Comparison of ENCODE assay signal across 18 cellular contexts in the genomic region with DNA sequence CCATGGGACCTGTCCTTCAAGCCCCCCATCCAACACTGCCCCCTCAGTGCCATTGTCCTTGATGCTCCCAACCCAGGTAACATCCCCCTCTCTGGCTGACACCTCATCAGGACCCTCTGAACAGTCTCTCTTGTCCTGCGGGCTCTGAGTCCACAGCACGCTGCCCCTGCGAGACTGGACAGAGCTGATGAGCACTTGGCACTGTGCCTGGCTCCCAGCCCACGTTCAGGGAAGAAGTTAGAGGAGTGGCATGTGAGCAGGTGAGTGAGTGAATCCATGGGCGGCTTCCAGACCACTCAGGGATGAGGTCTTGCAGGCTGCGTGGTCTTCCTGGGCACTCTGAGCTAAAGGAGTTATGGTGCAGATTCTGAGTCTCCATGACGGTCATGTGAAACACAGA.
DNase-seq lines count a peak whose midpoint lies in the region; ATAC-seq, FAIRE-seq and TF ChIP-seq lines count a peak whose summit lies in the region.
"Had no signal": no experiment of that assay in that cellular context is flagged by ENCODE, and none has a peak within 500 bp of the region (broad histone marks: within the 10 kb centered on the region; RNA-seq: fewer than 3 reads in every experiment).

No MANE protein-coding gene starts in this region.

- H3K4me3 Mint-ChIP-seq in WTC11, result no peak overlapping the region
- H3K4me3 Mint-ChIP-seq in nephron progenitor cell, result no peak overlapping the region
- H3K4me3 Mint-ChIP-seq in stimulated activated naive B cell treated with anti-CD40 and anti-IgM and Interleukin-4, amounts not matched to agents 10 μg/mL and 1 μg/mL and 100 μg/mL, for 72 hours, result peak overlapping the region in 1 of 2 donors; percentile 17
- H3K4me3 Mint-ChIP-seq: CD14-positive monocyte; CD8-positive, alpha-beta memory T cell; HFFc6 had no signal

- CTCF ChIA-PET in WTC11 (lab: Charles Lee), result interaction anchor here (0.5 to 1.8 kb wide), 2 partner anchors 11 to 28 kb away, joined by 3 to 4 read pairs; no protein-coding TSS in a partner anchor
- CTCF ChIA-PET in H1 (lab: Charles Lee; ENCODE audit: partially characterized antibody), result interaction anchor here (1.5 to 2.8 kb wide), 2 partner anchors 13 to 17 kb away, joined by 3 to 19 read pairs; no protein-coding TSS in a partner anchor

- TF ChIP-seq CTCF in WTC11 (IDR thresholded peaks at IDR 0.05) (no peak), H1 (IDR thresholded peaks at IDR 0.05; ENCODE audit: control extremely low read depth in 1 of 3, insufficient read depth in 1 of 3, low read depth in 1 of 3, low read length in 3 of 3) (no peak), nephron progenitor cell (IDR thresholded peaks at IDR 0.05) (no peak)

- no peaks in the 10 kb centered on the region for H3K9me3 Mint-ChIP-seq in WTC11
- no peaks in the 10 kb centered on the region for H3K9me3 Mint-ChIP-seq in nephron progenitor cell
- H3K9me3 Mint-ChIP-seq in stimulated activated naive B cell treated with anti-CD40 and anti-IgM and Interleukin-4, amounts not matched to agents 10 μg/mL and 1 μg/mL and 100 μg/mL, for 72 hours, result peaks cover 0 to 2% of the 10 kb centered on the region in 2 donors
- H3K9me3 Mint-ChIP-seq: CD8-positive, alpha-beta memory T cell; HFFc6 had no signal

- no peaks in the 10 kb centered on the region for H3K23me2 ChIP-seq in H1 (ENCODE audit: low read depth, low read length)

- no peak overlapping the region for H3K18ac ChIP-seq in H1 (ENCODE audit: extremely low read depth, low read length)

- no peak for FAIRE-seq in H1 (lab: Jason Lieb, UNC)
- FAIRE-seq: A549, GM12892 had no signal

- no peak for TF ChIP-seq RAD21 in H1 (IDR thresholded peaks at IDR 0.05 in 1 of 2, conservative IDR thresholded peaks at IDR 0.05 in 1 of 2; ENCODE audit: low read depth in 2 of 2, low read length in 2 of 2)

- H3K79me2 ChIP-seq in H1 (ENCODE audit: control insufficient read depth in 1 of 2, insufficient read depth in 2 of 2, low read length in 2 of 2), result no peaks in the 10 kb centered on the region

- no peak overlapping the region for H3K4ac ChIP-seq in H1 (replicated peaks; ENCODE audit: insufficient read length, low read depth, low read length)

- no peaks in the 10 kb centered on the region for H4K20me1 ChIP-seq in H1 (replicated peaks in 1 of 2; ENCODE audit: control insufficient read depth in 1 of 2, insufficient read depth in 2 of 2, low read length in 2 of 2)

- no peak overlapping the region for H3K9ac ChIP-seq in H1 (replicated peaks in 1 of 4; ENCODE audit: extremely low read depth in 1 of 4, low read depth in 3 of 4, low read length in 3 of 4)

- H3K23ac ChIP-seq in H1 (ENCODE audit: insufficient read length), result no peak overlapping the region

- no peak for TF ChIP-seq POLR2A in H1 (IDR thresholded peaks at IDR 0.05; ENCODE audit: control extremely low read depth in 1 of 2, low read depth in 2 of 2, low read length in 2 of 2)

- 0 out of 2 replicates have a peak overlapping the region, but pooled peaks have one; percentile 24 for H2BK5ac ChIP-seq in H1 (ENCODE audit: low read depth, low read length)

- no peaks in the 10 kb centered on the region for H3K4me1 ChIP-seq in H1 (replicated peaks in 1 of 4; ENCODE audit: control insufficient read depth in 3 of 4, insufficient read depth in 4 of 4, low read length in 3 of 4)
- H3K4me1 ChIP-seq: A549, Caco-2 had no signal

- H3K79me1 ChIP-seq in H1 (ENCODE audit: low read depth, low read length), result no peaks in the 10 kb centered on the region

- H3K4me1 Mint-ChIP-seq in WTC11 (peaks cover 9% of the 10 kb centered on the region), nephron progenitor cell (peaks cover 64% of the 10 kb centered on the region)
- H3K4me1 Mint-ChIP-seq in stimulated activated naive B cell treated with anti-CD40 and anti-IgM and Interleukin-4, amounts not matched to agents 10 μg/mL and 1 μg/mL and 100 μg/mL, for 72 hours, result peaks cover 38 to 92% of the 10 kb centered on the region in 2 donors
- H3K4me1 Mint-ChIP-seq: CD8-positive, alpha-beta memory T cell had no signal

- H2BK20ac ChIP-seq in H1 (ENCODE audit: low read length), result no peak overlapping the region

- H4K5ac ChIP-seq in H1 (ENCODE audit: insufficient read length, low read depth, low read length), result no peak overlapping the region

- no peak overlapping the region for H2AK5ac ChIP-seq in H1 (ENCODE audit: low read depth, low read length)

- no peaks in the 10 kb centered on the region for H3K36me3 ChIP-seq in H1 (ENCODE audit: control insufficient read depth in 2 of 4, insufficient read depth in 4 of 4, low read length in 3 of 4)

- no peaks in the 10 kb centered on the region for H3K9me3 ChIP-seq in H1 (ENCODE audit: insufficient read depth in 2 of 2, low read depth in 1 of 2, low read length in 1 of 2)
- H3K9me3 ChIP-seq: A549, Caco-2 had no signal

- no peak overlapping the region for H4K91ac ChIP-seq in H1 (replicated peaks; ENCODE audit: insufficient read length, low read length)

- H2AFZ ChIP-seq in H1 (ENCODE audit: low read length), result no peak overlapping the region

- no peaks in the 10 kb centered on the region; a peak in 1 of 7 replicates for H3K27me3 ChIP-seq in H1 (replicated peaks in 1 of 4; ENCODE audit: control insufficient read depth in 3 of 4, extremely low read depth in 1 of 4, insufficient read depth in 3 of 4, low read length in 3 of 4)

- DNase-seq in WTC11 (ENCODE audit: low spot score) (no peak), H1 (ENCODE audit: low read depth in 1 of 2, low spot score in 2 of 2) (peak in 1 of 2 experiments; percentile 41), nephron progenitor cell (no peak), putamen (ENCODE audit: low spot score) (no peak), NCI-H146 treated with DMSO at 0.1 percent for 48 hours (lab: John Stamatoyannopoulos, UW; ENCODE audit: unreplicated experiment) (no peak)
- DNase-seq in stimulated activated naive B cell treated with anti-CD40 and anti-IgM and Interleukin-4, amounts not matched to agents 10 μg/mL and 1 μg/mL and 100 μg/mL, for 72 hours, result no peak
- no peak for DNase-seq in stimulated activated CD4-positive, alpha-beta T cell treated with anti-CD3 and anti-CD28 coated beads, Interleukin-4, amount 100 ng/mL, for 1 hour
- DNase-seq: Caco-2; CD8-positive, alpha-beta memory T cell; DND-41; GDM1; GOT3; HCEC 1CT; HFFc6 had no signal

- POLR2A ChIA-PET in WTC11 (lab: Charles Lee) (no interaction called here), H1 (lab: Charles Lee; ENCODE audit: partially characterized antibody) (no interaction called here)

- no peak overlapping the region for H3K14ac ChIP-seq in H1 (ENCODE audit: insufficient read length)

- peak overlapping the region; percentile 82 for H4K8ac ChIP-seq in H1 (ENCODE audit: extremely low read depth, insufficient read depth, low read length)

- no peak overlapping the region for H3K4me2 ChIP-seq in H1 (ENCODE audit: insufficient read depth in 1 of 2, low read depth in 2 of 2, low read length in 2 of 2)
- H3K4me2 ChIP-seq: A549 had no signal

- H3K4me3 ChIP-seq in H1 (ENCODE audit: extremely low read depth in 1 of 4, insufficient read depth in 2 of 4, low read depth in 3 of 4, low read length in 4 of 4), result no peak overlapping the region
- H3K4me3 ChIP-seq: A549 had no signal

- H3K56ac ChIP-seq in H1 (replicated peaks; ENCODE audit: insufficient read length, low read depth, low read length), result no peak overlapping the region

- no peak for TF ChIP-seq EP300 in H1 (IDR thresholded peaks at IDR 0.05; ENCODE audit: borderline replicate concordance in 1 of 2, low read depth in 2 of 2, low read length in 2 of 2)

- H3K36me3 Mint-ChIP-seq in WTC11 (no peaks in the 10 kb centered on the region), nephron progenitor cell (ENCODE audit: low read depth) (no peaks in the 10 kb centered on the region)
- H3K36me3 Mint-ChIP-seq in stimulated activated naive B cell treated with anti-CD40 and anti-IgM and Interleukin-4, amounts not matched to agents 10 μg/mL and 1 μg/mL and 100 μg/mL, for 72 hours, result peaks cover 64 to 85% of the 10 kb centered on the region in 2 donors
- H3K36me3 Mint-ChIP-seq: CD14-positive monocyte had no signal

- no peak overlapping the region for H2BK12ac ChIP-seq in H1 (ENCODE audit: low read depth, low read length)

- no peak overlapping the region for H2BK120ac ChIP-seq in H1 (replicated peaks; ENCODE audit: low read depth, low read length)

- H2BK15ac ChIP-seq in H1 (ENCODE audit: low read length), result no peak overlapping the region

- H3K27ac Mint-ChIP-seq in WTC11 (peak overlapping the region; percentile 8; the same call in 1 of the 2 replicates), nephron progenitor cell (peak overlapping the region; percentile 34)
- H3K27ac Mint-ChIP-seq in stimulated activated naive B cell treated with anti-CD40 and anti-IgM and Interleukin-4, amounts not matched to agents 10 μg/mL and 1 μg/mL and 100 μg/mL, for 72 hours, result peak overlapping the region; percentile 87
- H3K27ac Mint-ChIP-seq: HFFc6 had no signal

- H3K27me3 Mint-ChIP-seq in WTC11 (ENCODE audit: low read depth) (no peaks in the 10 kb centered on the region; the same call in 1 of the 2 replicates), nephron progenitor cell (ENCODE audit: low read depth, poor library complexity) (peaks cover 28% of the 10 kb centered on the region)
- H3K27me3 Mint-ChIP-seq in stimulated activated naive B cell treated with anti-CD40 and anti-IgM and Interleukin-4, amounts not matched to agents 10 μg/mL and 1 μg/mL and 100 μg/mL, for 72 hours, result no peaks in the 10 kb centered on the region

- no peak overlapping the region for H3K27ac ChIP-seq in H1 (ENCODE audit: low read depth, low read length)
- H3K27ac ChIP-seq: A549, HL-60 had no signal

- no peak for ATAC-seq in WTC11
- ATAC-seq in stimulated activated naive B cell treated with anti-CD40 and anti-IgM and Interleukin-4, amounts not matched to agents 10 μg/mL and 1 μg/mL and 100 μg/mL, for 72 hours (replicated peaks), result no peak
- ATAC-seq: A549 had no signal

- WGBS in H1 (ENCODE audit: extremely low coverage in 1 of 2, insufficient coverage in 1 of 2, insufficient read length in 1 of 2, insufficient replicate concordance in 2 of 2, low coverage in 1 of 2, low lambda C conversion rate in 2 of 2, missing lambda C conversion rate in 1 of 2), 2 experiments, result 91% methylated on average over 7 of the region's 7 CpGs; no CpG with 5 or more reads in 1 of the 2 experiments

TF ChIP-seq in WTC11, 78 proteins besides CTCF, POLR2A, EP300 and RAD21 (continues in another document):
- no peak for TF ChIP-seq TP53 (CRISPR knock-in tag; IDR thresholded peaks at IDR 0.05)
- no peak for TF ChIP-seq CREB1 (CRISPR knock-in tag; IDR thresholded peaks at IDR 0.05)
- TF ChIP-seq ELF4 (CRISPR knock-in tag; IDR thresholded peaks at IDR 0.05; ENCODE audit: low read depth), result no peak
- TF ChIP-seq ZNF232 (CRISPR knock-in tag; IDR thresholded peaks at IDR 0.05), result no peak
- TF ChIP-seq ZBTB21 (CRISPR knock-in tag; IDR thresholded peaks at IDR 0.05; ENCODE audit: borderline replicate concordance), result no peak

TF ChIP-seq in H1, 55 proteins besides CTCF, POLR2A, EP300 and RAD21 (continues in another document):
- TF ChIP-seq SP1 (IDR thresholded peaks at IDR 0.05; ENCODE audit: low read depth, low read length) (no peak), POU5F1 (IDR thresholded peaks at IDR 0.05; ENCODE audit: low read depth, low read length) (no peak), KDM4A (IDR thresholded peaks at IDR 0.05; ENCODE audit: low read depth, low read length, severe bottlenecking) (no peak), RBBP5 (IDR thresholded peaks at IDR 0.05; ENCODE audit: borderline replicate concordance, low read depth, low read length) (no peak), TAF1 (IDR thresholded peaks at IDR 0.05; ENCODE audit: low read depth, low read length) (no peak)

Comparison
In these comparisons a context has a peak if more than half of its experiments do, and no peak if none do; other contexts are left out.
1. H3K27ac Mint-ChIP-seq: peak in every context shown above with its lines; median percentile 87 in stimulated activated naive B cell treated with anti-CD40 and anti-IgM and Interleukin-4, amounts not matched to agents 10 μg/mL and 1 μg/mL and 100 μg/mL, for 72 hours; 34 in nephron progenitor cell; 8 in WTC11.